In the genomic region with DNA sequence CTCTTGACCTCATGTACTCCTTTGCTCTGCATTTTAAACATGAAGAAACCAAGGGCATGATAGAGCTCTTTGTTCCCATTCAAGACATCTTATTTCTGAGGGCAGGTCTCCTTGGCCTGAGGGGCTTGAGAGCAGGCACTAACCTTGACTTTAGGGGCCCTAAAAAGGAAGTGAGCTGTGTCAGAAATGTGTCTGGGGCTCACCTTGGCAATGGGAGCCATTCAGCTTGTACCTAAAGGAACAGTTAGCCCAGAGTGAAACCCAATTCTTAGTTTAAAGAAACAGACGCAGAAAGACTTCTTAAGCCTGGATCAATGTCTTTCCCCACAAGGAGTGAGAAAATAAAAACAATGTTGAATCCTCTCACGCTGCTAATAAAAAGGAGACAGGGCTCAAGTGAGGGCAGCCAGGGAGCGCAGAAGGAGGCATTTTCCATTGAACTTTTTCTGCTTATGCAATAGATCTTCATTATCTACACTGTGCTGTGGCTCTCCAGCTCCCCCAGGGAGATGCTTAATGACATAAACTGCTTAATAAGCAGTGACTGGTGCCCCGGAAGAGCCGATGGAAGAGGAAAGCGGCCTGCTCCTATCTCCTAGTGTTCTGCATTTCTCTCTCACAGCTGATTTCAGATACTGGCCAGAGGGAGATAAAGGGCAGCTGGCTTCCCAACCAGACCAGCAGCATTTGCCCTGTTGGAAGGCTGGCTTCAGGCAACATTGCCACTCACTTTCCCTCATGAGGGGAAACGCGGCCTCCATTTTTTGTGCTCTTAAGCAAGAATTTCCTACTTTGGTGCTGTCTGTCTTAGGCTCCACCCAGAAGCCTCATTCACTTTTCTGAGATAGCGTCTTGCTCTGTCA, we compare ENCODE assay signal across 11 cellular contexts.
DNase-seq lines count a peak whose midpoint lies in the region; ATAC-seq and TF ChIP-seq lines count a peak whose summit lies in the region.
"Had no signal": no experiment of that assay in that cellular context is flagged by ENCODE, and none has a peak within 500 bp of the region (broad histone marks: within the 10 kb centered on the region; RNA-seq: fewer than 3 reads in every experiment).

No MANE protein-coding gene starts in this region.

- H3K4me1 ChIP-seq in SK-N-SH (ENCODE audit: control insufficient read depth in 1 of 2, insufficient read depth in 2 of 2, low read depth in 1 of 2, low read length in 1 of 2) (peaks cover 0 to 23% of the 10 kb centered on the region in 2 experiments; a peak in 3 of 4 replicates), upper lobe of right lung (no peaks in the 10 kb centered on the region)
- H3K4me1 ChIP-seq: colonic mucosa had no signal

- DNase-seq in SKM-1 treated with dmso at 0.1 percent for 144 hours (lab: John Stamatoyannopoulos, UW; ENCODE audit: unreplicated experiment) (peak; percentile 4), SKM-1 (lab: John Stamatoyannopoulos, UW; ENCODE audit: unreplicated experiment) (no peak), SK-N-SH (peak; percentile 76), kidney glomerular epithelial cell (lab: John Stamatoyannopoulos, UW) (peak; percentile 21), upper lobe of right lung (no peak), WERI-Rb-1 (no peak)
- DNase-seq: heart right ventricle had no signal

- no peaks in the 10 kb centered on the region for H3F3A ChIP-seq in SK-N-SH (replicated peaks; ENCODE audit: insufficient read depth)

- H3K9me3 ChIP-seq in SK-N-SH, result no peaks in the 10 kb centered on the region
- no peaks in the 10 kb centered on the region for H3K9me3 ChIP-seq in upper lobe of right lung
- H3K9me3 ChIP-seq in WERI-Rb-1 (ENCODE audit: severe bottlenecking), result no peaks in the 10 kb centered on the region
- H3K9me3 ChIP-seq: colonic mucosa, heart right ventricle, upper lobe of left lung had no signal

- POLR2A ChIA-PET in SK-N-SH (lab: Yijun Ruan, JAX), result no interaction called here

- H3K4me3 ChIP-seq in SK-N-SH (ENCODE audit: low read depth in 2 of 2, low read length in 1 of 2) (no peak overlapping the region; a peak in 1 of 4 replicates), upper lobe of right lung (no peak overlapping the region), WERI-Rb-1 (ENCODE audit: low read depth, low read length) (no peak overlapping the region)
- H3K4me3 ChIP-seq: colonic mucosa, heart right ventricle, upper lobe of left lung had no signal

- TF ChIP-seq EP300 in SK-N-SH (IDR thresholded peaks at IDR 0.05; ENCODE audit: borderline replicate concordance in 1 of 2, low read depth in 1 of 2, low read length in 1 of 2), result peak in 1 of 2 experiments; percentile 97; a peak in 2 of 4 replicates

- H3K36me3 ChIP-seq in SK-N-SH (replicated peaks in 1 of 2; ENCODE audit: control insufficient read depth in 1 of 2, insufficient read depth in 2 of 2, low read length in 1 of 2) (no peaks in the 10 kb centered on the region), upper lobe of right lung (no peaks in the 10 kb centered on the region), WERI-Rb-1 (no peaks in the 10 kb centered on the region)
- H3K36me3 ChIP-seq: colonic mucosa, heart right ventricle, upper lobe of left lung had no signal

- TF ChIP-seq CTCF in SK-N-SH (IDR thresholded peaks at IDR 0.05) (no peak), upper lobe of right lung (IDR thresholded peaks at IDR 0.05) (no peak), WERI-Rb-1 (IDR thresholded peaks at IDR 0.05; ENCODE audit: low read depth, low read length) (no peak)

- no peak overlapping the region for H2AFZ ChIP-seq in SK-N-SH (ENCODE audit: low read depth)

- no peaks in the 10 kb centered on the region for H3K9me2 ChIP-seq in SK-N-SH

- no peaks in the 10 kb centered on the region for H3K27me3 ChIP-seq in SK-N-SH (ENCODE audit: insufficient read depth)
- H3K27me3 ChIP-seq in upper lobe of right lung, result no peaks in the 10 kb centered on the region
- H3K27me3 ChIP-seq in WERI-Rb-1 (ENCODE audit: insufficient read depth, low read depth, severe bottlenecking), result no peaks in the 10 kb centered on the region
- H3K27me3 ChIP-seq: colonic mucosa, heart right ventricle, upper lobe of left lung had no signal

- H3K27ac ChIP-seq in SK-N-SH (ENCODE audit: low read depth in 2 of 2, low read length in 1 of 2) (peak overlapping the region in 1 of 2 experiments; percentile 89; a peak in 2 of 4 replicates), upper lobe of right lung (no peak overlapping the region), WERI-Rb-1 (no peak overlapping the region)
- H3K27ac ChIP-seq: colonic mucosa, heart right ventricle had no signal

- no peak overlapping the region for H3K9ac ChIP-seq in SK-N-SH

- no peaks in the 10 kb centered on the region for H3K79me2 ChIP-seq in SK-N-SH (ENCODE audit: insufficient read depth)

- no peak overlapping the region for H3K4me2 ChIP-seq in SK-N-SH

- CTCF ChIA-PET in SK-N-SH (lab: Yijun Ruan, JAX), result interaction anchor here (0.8 to 2.7 kb wide), 8 partner anchors 9 to 571 kb away, joined by 3 to 13 read pairs (median 4); no protein-coding TSS in a partner anchor

- H4K20me1 ChIP-seq in SK-N-SH (ENCODE audit: insufficient read depth), result no peaks in the 10 kb centered on the region

- peak; percentile 43 for TF ChIP-seq RAD21 in SK-N-SH (IDR thresholded peaks at IDR 0.05; ENCODE audit: low read length)

- intact Hi-C loops in upper lobe of right lung (cut with DNase I), result no loop called here

- ATAC-seq in upper lobe of right lung (peak; percentile 49), HG03565 (IDR thresholded peaks at IDR 0.05; ENCODE audit: unreplicated experiment) (no peak), HG02798 (IDR thresholded peaks at IDR 0.05; ENCODE audit: poor library complexity, unreplicated experiment) (no peak)

- WGBS in SK-N-SH (ENCODE audit: low lambda C conversion rate), result 53% methylated on average over 7 of the region's 9 CpGs

TF ChIP-seq in SK-N-SH, 30 proteins besides CTCF, POLR2A, EP300 and RAD21:
- TF ChIP-seq, protein P1, sequence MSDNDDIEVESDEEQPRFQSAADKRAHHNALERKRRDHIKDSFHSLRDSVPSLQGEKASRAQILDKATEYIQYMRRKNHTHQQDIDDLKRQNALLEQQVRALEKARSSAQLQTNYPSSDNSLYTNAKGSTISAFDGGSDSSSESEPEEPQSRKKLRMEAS (IDR thresholded peaks at IDR 0.05; ENCODE audit: low read depth), result no peak
- TF ChIP-seq GATA2 (CRISPR knock-in tag; IDR thresholded peaks at IDR 0.05) (peak; percentile 99), NRF1 (IDR thresholded peaks at IDR 0.05; ENCODE audit: low read depth, low read length) (no peak), POLR2AphosphoS5 (IDR thresholded peaks at IDR 0.05; ENCODE audit: low read depth, low read length) (0 out of 2 replicates have a peak, but pooled peaks have one; percentile 48), RCOR1 (IDR thresholded peaks at IDR 0.05; ENCODE audit: low read length) (peak; percentile 100), CHD2 (IDR thresholded peaks at IDR 0.05; ENCODE audit: low read length, partially characterized antibody) (peak; percentile 95), RFX5 (IDR thresholded peaks at IDR 0.05; ENCODE audit: low read length) (peak; percentile 27; the same call in 1 of the 2 replicates), GABPA (IDR thresholded peaks at IDR 0.05; ENCODE audit: low read depth) (no peak), TCF12 (IDR thresholded peaks at IDR 0.05) (peak; percentile 62; the same call in 1 of the 2 replicates), FOXJ3 (CRISPR knock-in tag; IDR thresholded peaks at IDR 0.05) (peak; percentile 97), MXI1 (IDR thresholded peaks at IDR 0.05; ENCODE audit: low read depth, low read length) (peak; percentile 52; the same call in 1 of the 2 replicates)
- TF ChIP-seq, protein P2, sequence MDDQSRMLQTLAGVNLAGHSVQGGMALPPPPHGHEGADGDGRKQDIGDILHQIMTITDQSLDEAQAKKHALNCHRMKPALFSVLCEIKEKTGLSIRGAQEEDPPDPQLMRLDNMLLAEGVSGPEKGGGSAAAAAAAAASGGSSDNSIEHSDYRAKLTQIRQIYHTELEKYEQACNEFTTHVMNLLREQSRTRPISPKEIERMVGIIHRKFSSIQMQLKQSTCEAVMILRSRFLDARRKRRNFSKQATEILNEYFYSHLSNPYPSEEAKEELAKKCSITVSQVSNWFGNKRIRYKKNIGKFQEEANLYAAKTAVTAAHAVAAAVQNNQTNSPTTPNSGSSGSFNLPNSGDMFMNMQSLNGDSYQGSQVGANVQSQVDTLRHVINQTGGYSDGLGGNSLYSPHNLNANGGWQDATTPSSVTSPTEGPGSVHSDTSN (IDR thresholded peaks at IDR 0.05), result no peak

Comparison
In these comparisons a context has a peak if more than half of its experiments do, and no peak if none do; other contexts are left out.
1. DNase-seq: peak in SKM-1 treated with dmso at 0.1 percent for 144 hours (single experiment), SK-N-SH (single experiment) and kidney glomerular epithelial cell (single experiment); none in SKM-1 (single experiment), upper lobe of right lung (single experiment) and WERI-Rb-1 (single experiment).